7 cellular contexts compared by ENCODE assay signal in the genomic region with DNA sequence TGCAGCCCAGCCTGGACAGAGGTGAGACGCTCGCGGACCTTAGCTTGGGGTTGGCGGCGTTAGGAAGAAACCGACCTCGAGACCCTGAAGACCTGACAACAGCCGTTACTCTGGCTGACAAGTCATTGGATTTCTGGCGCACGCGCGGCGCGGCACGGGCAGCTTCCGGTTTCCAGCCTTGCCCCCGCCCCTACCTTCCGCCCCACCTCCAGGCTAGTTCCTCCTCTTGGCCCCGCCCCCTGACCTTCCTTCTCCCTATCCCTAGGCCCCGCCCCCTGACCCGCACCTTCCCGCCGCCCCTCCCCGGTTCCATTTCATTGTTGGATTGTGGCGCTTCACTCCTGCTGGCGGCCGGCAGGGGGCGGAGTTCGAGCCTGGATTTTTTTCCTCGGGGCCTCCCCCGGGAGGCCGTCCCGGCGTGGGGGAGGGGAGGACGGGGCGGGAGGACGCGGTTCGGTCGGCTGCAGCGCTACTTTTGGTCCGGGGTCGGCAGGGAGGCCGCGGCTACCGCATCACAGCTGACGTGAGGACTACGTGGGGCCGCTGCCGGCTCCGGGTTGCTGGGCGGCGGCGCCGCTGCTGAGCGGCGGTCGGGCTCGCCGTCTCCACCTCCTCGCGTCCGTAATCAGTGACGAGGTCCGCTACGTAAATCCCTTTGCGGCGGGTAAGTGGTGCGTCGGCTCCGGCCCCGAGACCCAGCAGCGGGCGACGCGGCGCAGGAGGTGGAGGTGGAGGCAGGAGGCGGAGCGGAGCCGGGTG. TPM values are rescaled to one million over a fixed set of nuclear protein-coding genes. Genes with fewer than 3 reads are reported as not detected.
DNase-seq lines count a peak whose midpoint lies in the region; ATAC-seq, FAIRE-seq and TF ChIP-seq lines count a peak whose summit lies in the region.

A gene (plus strand): TSS at position 317 of the 759 bp plus-strand sequence. CDS start 10,990 bp downstream, outside the sequence.

- no peaks in the 10 kb centered on the region for H3K9me3 Mint-ChIP-seq in T-helper 2 cell treated with Interferon-gamma antibody and Interleukin-4, amounts not matched to agents 5 μg/mL and 100 μg/mL, for 36 hours
- no peaks in the 10 kb centered on the region for H3K9me3 Mint-ChIP-seq in astrocyte (ENCODE audit: unreplicated experiment)

- peaks cover 4% of the 10 kb centered on the region for H4K20me1 ChIP-seq in astrocyte (ENCODE audit: insufficient read depth, low read length)

- H3K4me1 Mint-ChIP-seq in T-helper 2 cell treated with Interferon-gamma antibody and Interleukin-4, amounts not matched to agents 5 μg/mL and 100 μg/mL, for 36 hours (ENCODE audit: low read depth): peaks cover 44% of the 10 kb centered on the region
- H3K4me1 Mint-ChIP-seq in astrocyte (ENCODE audit: low read depth, unreplicated experiment): peaks cover 6% of the 10 kb centered on the region

- H3K27me3 ChIP-seq in astrocyte (ENCODE audit: insufficient read depth, low read length): no peaks in the 10 kb centered on the region

- ATAC-seq in GM18505 (IDR thresholded peaks at IDR 0.05; ENCODE audit: unreplicated experiment) (peak; percentile 83), HG02973 (IDR thresholded peaks at IDR 0.05; ENCODE audit: unreplicated experiment) (peak; percentile 75)

- peak; percentile 98 for TF ChIP-seq POLR2A in GM18505 (IDR thresholded peaks at IDR 0.05; ENCODE audit: borderline replicate concordance, extremely low read depth, insufficient read depth, insufficient read length)

- H2AFZ ChIP-seq in astrocyte (ENCODE audit: low read depth, low read length): peak within 1 kb of the TSS; percentile 88

- peak within 1 kb of the TSS; percentile 95 for H3K4me3 ChIP-seq in astrocyte (ENCODE audit: insufficient read depth, low read depth, low read length)

- H3K36me3 Mint-ChIP-seq in T-helper 2 cell treated with Interferon-gamma antibody and Interleukin-4, amounts not matched to agents 5 μg/mL and 100 μg/mL, for 36 hours (ENCODE audit: low read depth): peaks cover 12% of the 10 kb centered on the region
- no peaks in the 10 kb centered on the region for H3K36me3 Mint-ChIP-seq in astrocyte (ENCODE audit: low read depth, unreplicated experiment)

- peak within 1 kb of the TSS; percentile 80 for H3K4me2 ChIP-seq in astrocyte (ENCODE audit: low read length)

- no peaks in the 10 kb centered on the region for H3K9me3 ChIP-seq in astrocyte (ENCODE audit: insufficient read depth, low read depth, low read length)

- H3K27ac ChIP-seq in astrocyte (ENCODE audit: low read depth, low read length): peak within 1 kb of the TSS; percentile 99

- no peaks in the 10 kb centered on the region for H3K36me3 ChIP-seq in astrocyte (ENCODE audit: insufficient read depth, low read length)

- H3K4me3 Mint-ChIP-seq in T-helper 2 cell treated with Interferon-gamma antibody and Interleukin-4, amounts not matched to agents 5 μg/mL and 100 μg/mL, for 36 hours: peak within 1 kb of the TSS; percentile 91
- H3K4me3 Mint-ChIP-seq in astrocyte (ENCODE audit: unreplicated experiment): peak within 1 kb of the TSS; percentile 84

- peak; percentile 14 for TF ChIP-seq CTCF in astrocyte (IDR thresholded peaks at IDR 0.05; ENCODE audit: insufficient read depth, low read depth, low read length)

- H3K9ac ChIP-seq in astrocyte (ENCODE audit: low read length): peak within 1 kb of the TSS; percentile 100

- H3K79me2 ChIP-seq in astrocyte (ENCODE audit: insufficient read depth, low read length): peaks cover 30% of the 10 kb centered on the region

- H3K27ac Mint-ChIP-seq in T-helper 2 cell treated with Interferon-gamma antibody and Interleukin-4, amounts not matched to agents 5 μg/mL and 100 μg/mL, for 36 hours: peak within 1 kb of the TSS; percentile 89
- peak within 1 kb of the TSS; percentile 75 for H3K27ac Mint-ChIP-seq in astrocyte (ENCODE audit: unreplicated experiment)

- peaks cover 8% of the 10 kb centered on the region for H3K4me1 ChIP-seq in astrocyte (ENCODE audit: insufficient read depth, low read length)

- no peak for FAIRE-seq in astrocyte (lab: Jason Lieb, UNC)

- DNase-seq in NCI-H1930 (lab: John Stamatoyannopoulos, UW): peak; percentile 73 to 75
- peak; percentile 96 for DNase-seq in T-helper 2 cell treated with Interferon-gamma antibody and Interleukin-4, amounts not matched to agents 5 μg/mL and 100 μg/mL, for 36 hours (ENCODE audit: low spot score)
- peak; percentile 94 for DNase-seq in astrocyte (ENCODE audit: low read depth)
- peak; percentile 93 for DNase-seq in hepatic stellate cell (ENCODE audit: low spot score)
- DNase-seq in renal cortical epithelial cell (ENCODE audit: low read depth): peak; percentile 86

- H3K27me3 Mint-ChIP-seq in T-helper 2 cell treated with Interferon-gamma antibody and Interleukin-4, amounts not matched to agents 5 μg/mL and 100 μg/mL, for 36 hours (ENCODE audit: low read depth): no peaks in the 10 kb centered on the region
- H3K27me3 Mint-ChIP-seq in astrocyte (ENCODE audit: low read depth, unreplicated experiment): no peaks in the 10 kb centered on the region

RNA-seq across cellular contexts. Expression of the gene that starts here (rescaled TPM):
- total RNA-seq in astrocyte: 38.3 and 42.7 TPM in 2 replicates
- 35.6 and 46.6 TPM in 2 replicates for total RNA-seq in renal cortical epithelial cell

Comparison
In these comparisons a context has a peak if more than half of its experiments do, and no peak if none do; other contexts are left out.
1. Peak in every context shown above with its lines: DNase-seq, ATAC-seq, H3K4me3 ChIP-seq and H3K27ac ChIP-seq.